In genomic region chr20:29443819-29444218, GRCh38 we compare ENCODE assay signal across 10 cellular contexts.
DNase-seq lines count a peak whose midpoint lies in the region; ATAC-seq and TF ChIP-seq lines count a peak whose summit lies in the region.
"Had no signal": no experiment of that assay in that cellular context is flagged by ENCODE, and none has a peak within 500 bp of the region (broad histone marks: within the 10 kb centered on the region; RNA-seq: fewer than 3 reads in every experiment).

No MANE protein-coding gene starts in this region.

- no peaks in the 10 kb centered on the region for H3K4me1 ChIP-seq in psoas muscle
- H3K4me1 ChIP-seq: pancreas, testis had no signal

- peaks cover 15% of the 10 kb centered on the region for H3K27me3 Mint-ChIP-seq in activated CD8-positive, alpha-beta memory T cell treated with anti-CD3 and anti-CD28 coated beads, Interleukin-2, amount 10 ng/mL, durations not matched to agents 7 days and 5 days

- peak overlapping the region; percentile 12 for H3K27ac Mint-ChIP-seq in activated CD8-positive, alpha-beta memory T cell treated with anti-CD3 and anti-CD28 coated beads, Interleukin-2, amount 10 ng/mL, durations not matched to agents 7 days and 5 days

- no peak for TF ChIP-seq CTCF in LNCaP clone FGC (IDR thresholded peaks at IDR 0.05; ENCODE audit: control insufficient read depth, extremely low read depth, insufficient read depth)
- TF ChIP-seq CTCF in psoas muscle (IDR thresholded peaks at IDR 0.05) = no peak

- WGBS in psoas muscle, 3 donors = 62 to 75% (median 70%) methylated on average over 3 of the region's 3 CpGs

- H3K36me3 ChIP-seq in psoas muscle (ENCODE audit: insufficient read depth in 1 of 2, low read depth in 1 of 2) = no peaks in the 10 kb centered on the region
- H3K36me3 ChIP-seq: pancreas had no signal

- H3K27me3 ChIP-seq in psoas muscle (ENCODE audit: insufficient read depth in 3 of 3, low read length in 2 of 3) = peaks cover 0 to 1% (median 0%) of the 10 kb centered on the region in 3 donors
- H3K27me3 ChIP-seq: pancreas, testis had no signal

- intact Hi-C loops in psoas muscle (cut with DNase I) = no loop called here

- no peaks in the 10 kb centered on the region for H3K9me3 ChIP-seq in psoas muscle
- H3K9me3 ChIP-seq: pancreas, testis had no signal

- H3K36me3 Mint-ChIP-seq in activated CD8-positive, alpha-beta memory T cell treated with anti-CD3 and anti-CD28 coated beads, Interleukin-2, amount 10 ng/mL, durations not matched to agents 7 days and 5 days = no peaks in the 10 kb centered on the region

- H3K4me1 Mint-ChIP-seq in activated CD8-positive, alpha-beta memory T cell treated with anti-CD3 and anti-CD28 coated beads, Interleukin-2, amount 10 ng/mL, durations not matched to agents 7 days and 5 days = peaks cover 12% of the 10 kb centered on the region

- H3K4me3 Mint-ChIP-seq in activated CD8-positive, alpha-beta memory T cell treated with anti-CD3 and anti-CD28 coated beads, Interleukin-2, amount 10 ng/mL, durations not matched to agents 7 days and 5 days = no peak overlapping the region

- H3K27ac ChIP-seq in psoas muscle = no peak overlapping the region
- H3K27ac ChIP-seq: pancreas, testis had no signal

- H3K4me3 ChIP-seq in LNCaP clone FGC (ENCODE audit: low read depth, low read length) = peak overlapping the region; percentile 63
- H3K4me3 ChIP-seq in psoas muscle = no peak overlapping the region

- ATAC-seq in activated CD8-positive, alpha-beta memory T cell treated with anti-CD3 and anti-CD28 coated beads, Interleukin-2, amount 10 ng/mL, durations not matched to agents 7 days and 5 days = no peak
- ATAC-seq in GM21619 (IDR thresholded peaks at IDR 0.05; ENCODE audit: unreplicated experiment) (peak; percentile 90), psoas muscle (no peak)
- ATAC-seq: pancreas had no signal

- no peaks in the 10 kb centered on the region for H3K9me3 Mint-ChIP-seq in activated CD8-positive, alpha-beta memory T cell treated with anti-CD3 and anti-CD28 coated beads, Interleukin-2, amount 10 ng/mL, durations not matched to agents 7 days and 5 days (ENCODE audit: low read depth)

- CTCF ChIA-PET in activated CD8-positive, alpha-beta memory T cell treated with anti-CD3 and anti-CD28 coated beads, Interleukin-2, amount 10 ng/mL, durations not matched to agents 7 days and 5 days (lab: Charles Lee) = interaction anchor here (0.9 kb wide), 1 partner anchor 89 kb away, joined by 3 read pairs; no protein-coding TSS in a partner anchor

- no peak for DNase-seq in activated CD8-positive, alpha-beta memory T cell treated with anti-CD3 and anti-CD28 coated beads, Interleukin-2, amount 10 ng/mL, durations not matched to agents 7 days and 5 days
- DNase-seq in activated CD8-positive, alpha-beta memory T cell treated with anti-CD3 and anti-CD28 coated beads for 24 hours = no peak
- DNase-seq in LNCaP clone FGC (ENCODE audit: low read depth) = no peak
- peak; percentile 0 for DNase-seq in renal cortical epithelial cell (ENCODE audit: low read depth)
- DNase-seq in NCI-H187 (lab: John Stamatoyannopoulos, UW) = no peak
- DNase-seq in cerebellum (ENCODE audit: low spot score) = no peak
- DNase-seq in psoas muscle = no peak
